ENCODE assay signal across 1 cellular context in the genomic region with DNA sequence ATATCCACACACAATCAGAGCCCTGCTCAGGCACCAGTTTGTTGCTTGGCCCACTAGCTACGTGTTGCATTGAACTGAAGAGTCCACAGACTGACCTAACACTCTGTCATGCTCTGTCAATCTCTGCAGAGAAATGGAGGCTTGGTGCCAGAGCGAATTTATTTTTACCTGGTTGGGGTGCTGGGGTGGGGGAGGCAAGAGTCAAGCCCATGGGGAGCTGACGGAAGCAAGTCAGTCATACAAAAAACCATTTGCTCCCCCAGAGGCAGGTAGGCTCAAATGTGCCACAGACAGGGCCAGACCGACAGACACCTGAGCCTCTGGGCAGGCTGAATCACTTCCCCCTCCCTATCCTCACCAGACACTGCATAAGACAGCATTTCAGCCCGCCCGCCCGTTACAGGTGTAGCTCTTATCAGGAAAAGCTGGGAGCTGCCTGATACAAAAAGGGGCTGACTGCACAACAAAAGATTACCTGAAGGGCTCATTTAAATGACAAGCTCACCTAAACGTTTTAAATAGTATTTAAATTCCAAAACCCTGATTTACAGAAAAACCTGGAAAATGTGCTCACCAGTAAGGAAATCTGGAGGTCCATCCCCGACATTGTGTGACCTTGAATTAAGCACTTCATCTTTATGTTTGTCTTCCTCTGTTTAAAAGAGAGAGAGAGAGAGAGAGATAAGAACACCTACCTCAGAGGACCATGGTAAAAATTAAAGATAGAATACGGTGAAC.
A peak's percentile ranks its signal among the peaks of the same experiment; 100 is the strongest.
TF ChIP-seq lines count a peak whose summit lies in the region.

No MANE protein-coding gene starts in this region.

TF ChIP-seq in HepG2, 621 proteins besides CTCF, POLR2A, EP300 and RAD21 (continued from another document and continues in another):
- 0 out of 2 replicates have a peak, but pooled peaks have one; percentile 32 for TF ChIP-seq HBP1 (CRISPR knock-in tag; IDR thresholded peaks at IDR 0.05; ENCODE audit: low read depth)
- TF ChIP-seq ZNF333 (CRISPR knock-in tag; IDR thresholded peaks at IDR 0.05; ENCODE audit: borderline replicate concordance): no peak
- TF ChIP-seq ARID5B (CRISPR knock-in tag; IDR thresholded peaks at IDR 0.05): peak; percentile 24; the same call in 1 of the 2 replicates
- 0 out of 2 replicates have a peak, but pooled peaks have one; percentile 62 for TF ChIP-seq FOXO4 (CRISPR knock-in tag; conservative IDR thresholded peaks at IDR 0.05)
- no peak for TF ChIP-seq ZNF24 (IDR thresholded peaks at IDR 0.05)
- no peak for TF ChIP-seq REST (IDR thresholded peaks at IDR 0.05; ENCODE audit: borderline replicate concordance in 1 of 2, low read depth in 1 of 2, low read length in 2 of 2)
- TF ChIP-seq, protein P1, sequence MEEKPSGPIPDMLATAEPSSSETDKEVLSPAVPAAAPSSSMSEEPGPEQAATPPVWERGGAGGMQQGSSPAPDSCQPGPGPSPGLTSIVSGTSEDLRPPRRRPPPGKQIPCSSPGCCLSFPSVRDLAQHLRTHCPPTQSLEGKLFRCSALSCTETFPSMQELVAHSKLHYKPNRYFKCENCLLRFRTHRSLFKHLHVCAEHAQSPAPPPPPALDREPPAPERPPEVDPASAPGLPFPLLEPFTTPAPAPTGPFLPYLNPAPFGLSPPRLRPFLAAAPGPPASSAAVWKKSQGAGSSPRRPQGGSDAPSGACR (CRISPR knock-in tag; IDR thresholded peaks at IDR 0.05): 0 out of 2 replicates have a peak, but pooled peaks have one; percentile 14
- TF ChIP-seq, protein P2, sequence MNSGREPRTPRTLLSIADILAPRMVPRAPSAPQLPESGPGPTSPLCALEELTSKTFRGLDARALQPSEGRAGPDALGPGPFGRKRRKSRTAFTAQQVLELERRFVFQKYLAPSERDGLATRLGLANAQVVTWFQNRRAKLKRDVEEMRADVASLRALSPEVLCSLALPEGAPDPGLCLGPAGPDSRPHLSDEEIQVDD (CRISPR knock-in tag; IDR thresholded peaks at IDR 0.05; ENCODE audit: borderline replicate concordance): no peak
- TF ChIP-seq ZNF33B (CRISPR knock-in tag; IDR thresholded peaks at IDR 0.05): 0 out of 2 replicates have a peak, but pooled peaks have one; percentile 26
- peak; percentile 9; the same call in 1 of the 2 replicates for TF ChIP-seq ZBTB8A (CRISPR knock-in tag; IDR thresholded peaks at IDR 0.05; ENCODE audit: borderline replicate concordance, low read depth)
- TF ChIP-seq ZMYM3 (CRISPR knock-in tag; IDR thresholded peaks at IDR 0.05): peak; percentile 16; the same call in 1 of the 2 replicates
- 0 out of 2 replicates have a peak, but pooled peaks have one; percentile 21 for TF ChIP-seq SALL1 (CRISPR knock-in tag; IDR thresholded peaks at IDR 0.05)
- TF ChIP-seq, protein P3, sequence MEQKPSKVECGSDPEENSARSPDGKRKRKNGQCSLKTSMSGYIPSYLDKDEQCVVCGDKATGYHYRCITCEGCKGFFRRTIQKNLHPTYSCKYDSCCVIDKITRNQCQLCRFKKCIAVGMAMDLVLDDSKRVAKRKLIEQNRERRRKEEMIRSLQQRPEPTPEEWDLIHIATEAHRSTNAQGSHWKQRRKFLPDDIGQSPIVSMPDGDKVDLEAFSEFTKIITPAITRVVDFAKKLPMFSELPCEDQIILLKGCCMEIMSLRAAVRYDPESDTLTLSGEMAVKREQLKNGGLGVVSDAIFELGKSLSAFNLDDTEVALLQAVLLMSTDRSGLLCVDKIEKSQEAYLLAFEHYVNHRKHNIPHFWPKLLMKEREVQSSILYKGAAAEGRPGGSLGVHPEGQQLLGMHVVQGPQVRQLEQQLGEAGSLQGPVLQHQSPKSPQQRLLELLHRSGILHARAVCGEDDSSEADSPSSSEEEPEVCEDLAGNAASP (CRISPR knock-in tag; IDR thresholded peaks at IDR 0.05; ENCODE audit: borderline replicate concordance): peak; percentile 9; the same call in 1 of the 2 replicates
- TF ChIP-seq ZNF768 (CRISPR knock-in tag; IDR thresholded peaks at IDR 0.05): no peak
- no peak for TF ChIP-seq ZNF124 (CRISPR knock-in tag; IDR thresholded peaks at IDR 0.05)
- no peak for TF ChIP-seq ZBTB2 (CRISPR knock-in tag; IDR thresholded peaks at IDR 0.05; ENCODE audit: low read depth)
- TF ChIP-seq, protein P4, sequence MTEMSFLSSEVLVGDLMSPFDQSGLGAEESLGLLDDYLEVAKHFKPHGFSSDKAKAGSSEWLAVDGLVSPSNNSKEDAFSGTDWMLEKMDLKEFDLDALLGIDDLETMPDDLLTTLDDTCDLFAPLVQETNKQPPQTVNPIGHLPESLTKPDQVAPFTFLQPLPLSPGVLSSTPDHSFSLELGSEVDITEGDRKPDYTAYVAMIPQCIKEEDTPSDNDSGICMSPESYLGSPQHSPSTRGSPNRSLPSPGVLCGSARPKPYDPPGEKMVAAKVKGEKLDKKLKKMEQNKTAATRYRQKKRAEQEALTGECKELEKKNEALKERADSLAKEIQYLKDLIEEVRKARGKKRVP (CRISPR knock-in tag; IDR thresholded peaks at IDR 0.05): peak in 1 of 2 experiments; percentile 28; a peak in 1 of 4 replicates
- peak; percentile 98 for TF ChIP-seq ZBTB38 (CRISPR knock-in tag; IDR thresholded peaks at IDR 0.05)
- TF ChIP-seq, protein P5, sequence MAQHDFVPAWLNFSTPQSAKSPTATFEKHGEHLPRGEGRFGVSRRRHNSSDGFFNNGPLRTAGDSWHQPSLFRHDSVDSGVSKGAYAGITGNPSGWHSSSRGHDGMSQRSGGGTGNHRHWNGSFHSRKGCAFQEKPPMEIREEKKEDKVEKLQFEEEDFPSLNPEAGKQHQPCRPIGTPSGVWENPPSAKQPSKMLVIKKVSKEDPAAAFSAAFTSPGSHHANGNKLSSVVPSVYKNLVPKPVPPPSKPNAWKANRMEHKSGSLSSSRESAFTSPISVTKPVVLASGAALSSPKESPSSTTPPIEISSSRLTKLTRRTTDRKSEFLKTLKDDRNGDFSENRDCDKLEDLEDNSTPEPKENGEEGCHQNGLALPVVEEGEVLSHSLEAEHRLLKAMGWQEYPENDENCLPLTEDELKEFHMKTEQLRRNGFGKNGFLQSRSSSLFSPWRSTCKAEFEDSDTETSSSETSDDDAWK (CRISPR knock-in tag; IDR thresholded peaks at IDR 0.05): no peak
- TF ChIP-seq NCOA1 (CRISPR knock-in tag; IDR thresholded peaks at IDR 0.05): 0 out of 2 replicates have a peak, but pooled peaks have one; percentile 23
- peak; percentile 46; the same call in 1 of the 2 replicates for TF ChIP-seq ZNF687 (CRISPR knock-in tag; IDR thresholded peaks at IDR 0.05)
- no peak for TF ChIP-seq ZFP36L2 (CRISPR knock-in tag; IDR thresholded peaks at IDR 0.05)
